Comparison of ENCODE assay signal across 8 cellular contexts in the genomic region with DNA sequence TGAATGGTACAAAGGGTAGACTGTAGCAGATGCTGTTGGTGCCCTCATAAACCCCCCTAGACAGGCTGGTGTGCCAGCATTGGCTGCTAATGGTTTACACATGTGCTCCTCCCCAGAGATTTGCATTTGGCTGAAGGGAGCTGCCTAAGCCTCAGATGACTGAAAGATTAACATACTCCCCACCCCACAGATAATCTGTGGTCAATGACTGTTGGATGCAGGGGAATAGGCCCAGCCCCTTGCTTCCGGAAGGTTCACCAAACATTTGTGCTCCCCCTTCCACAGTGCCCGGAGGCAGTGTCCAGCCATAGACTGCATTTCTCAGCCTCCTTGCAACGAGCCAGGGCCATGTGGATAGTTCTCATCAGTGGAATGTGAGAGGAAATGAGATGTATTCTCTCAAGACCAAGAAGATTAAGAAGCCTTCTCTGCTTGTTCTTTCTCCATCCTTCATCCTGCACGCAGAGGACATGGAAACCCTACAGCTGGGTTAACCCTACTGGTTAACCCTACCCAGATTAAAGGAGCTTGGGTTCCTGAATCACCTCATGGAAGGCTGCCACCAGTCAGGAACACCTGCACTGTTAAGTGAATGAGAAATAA.
DNase-seq lines count a peak whose midpoint lies in the region; ATAC-seq and TF ChIP-seq lines count a peak whose summit lies in the region.

No MANE protein-coding gene starts in this region.

- H3K27ac ChIP-seq in H9 (ENCODE audit: insufficient read length, low read depth, low read length) = no peak overlapping the region

- H3K4ac ChIP-seq in H9 (ENCODE audit: low read depth, low read length) = no peak overlapping the region

- H3K79me1 ChIP-seq in H9 (ENCODE audit: insufficient read depth, low read depth, low read length, poor library complexity, severe bottlenecking) = no peaks in the 10 kb centered on the region

- no peak overlapping the region for H3T11ph ChIP-seq in H9 (ENCODE audit: low read length)

- TF ChIP-seq CTCF in GM10248 (IDR thresholded peaks at IDR 0.05; ENCODE audit: control extremely low read depth, extremely low read depth, low read depth, missing control alignments) = no peak
- TF ChIP-seq CTCF in H9 (conservative IDR thresholded peaks at IDR 0.05) = no peak

- H3K27ac Mint-ChIP-seq in H9 = peak overlapping the region; percentile 15 to 85 (median 70); a peak in 5 of 7 replicates
- no peak overlapping the region for H3K27ac Mint-ChIP-seq in activated naive CD8-positive, alpha-beta T cell treated with anti-CD3 and anti-CD28 coated beads, Interleukin-2, amount 50 U/mL, for 24 hours

- no peak overlapping the region for H3K23ac ChIP-seq in H9 (ENCODE audit: insufficient read length, low read depth, low read length)

- no peaks in the 10 kb centered on the region for H3K36me3 Mint-ChIP-seq in H9 (ENCODE audit: insufficient read depth in 1 of 3, low read depth in 3 of 3)
- H3K36me3 Mint-ChIP-seq in activated naive CD8-positive, alpha-beta T cell treated with anti-CD3 and anti-CD28 coated beads, Interleukin-2, amount 50 U/mL, for 24 hours (ENCODE audit: low read depth) = no peaks in the 10 kb centered on the region

- no peaks in the 10 kb centered on the region for H3K79me2 ChIP-seq in H9 (ENCODE audit: insufficient read depth, low read length)

- no peaks in the 10 kb centered on the region; a peak in 1 of 5 replicates for H3K9me3 Mint-ChIP-seq in H9
- no peaks in the 10 kb centered on the region for H3K9me3 Mint-ChIP-seq in activated naive CD8-positive, alpha-beta T cell treated with anti-CD3 and anti-CD28 coated beads, Interleukin-2, amount 50 U/mL, for 24 hours

- CTCF ChIA-PET in GM10248 (lab: Yijun Ruan, JAX) = interaction anchor here (0.9 to 17.6 kb wide), 8 partner anchors 67 to 143 kb away, joined by 3 to 319 read pairs (median 4); a partner anchor contains a TSS

- H2AK5ac ChIP-seq in H9 (ENCODE audit: insufficient read length, low read length) = no peak overlapping the region

- DNase-seq in GM10248 (ENCODE audit: extremely low spot score) (peak; percentile 22), H9 (peak; percentile 77), NCI-H1694 (lab: John Stamatoyannopoulos, UW) (peak; percentile 96), epidermal melanocyte (ENCODE audit: insufficient read length, low spot score) (peak; percentile 59), NCI-H748 treated with DMSO at 0.1 percent for 48 hours (lab: John Stamatoyannopoulos, UW) (no peak), COLO668 (lab: John Stamatoyannopoulos, UW; ENCODE audit: unreplicated experiment) (no peak)
- no peak for DNase-seq in stimulated activated CD4-positive, alpha-beta T cell treated with anti-CD3 and anti-CD28 coated beads, Interleukin-12 subunit alpha, Interleukin-12 subunit beta, amount 100 ng/mL, for 4 hours
- DNase-seq in activated naive CD8-positive, alpha-beta T cell treated with anti-CD3 and anti-CD28 coated beads, Interleukin-2, amount 50 U/mL, for 24 hours = no peak

- H4K5ac ChIP-seq in H9 (ENCODE audit: insufficient read length, low read depth, low read length) = no peak overlapping the region

- H2BK5ac ChIP-seq in H9 (ENCODE audit: insufficient read length, low read length) = no peak overlapping the region

- H4K8ac ChIP-seq in H9 (replicated peaks; ENCODE audit: insufficient read length, low read depth, low read length) = no peak overlapping the region

- H3K4me2 ChIP-seq in H9 (ENCODE audit: insufficient read depth, insufficient read length, low read length) = no peak overlapping the region

- POLR2A ChIA-PET in GM10248 (lab: Yijun Ruan, JAX) = interaction anchor here (1.8 kb wide), 1 partner anchor 97 kb away, joined by 11 read pairs; a partner anchor contains a TSS

- no peak overlapping the region for H3K4me3 Mint-ChIP-seq in H9
- no peak overlapping the region for H3K4me3 Mint-ChIP-seq in activated naive CD8-positive, alpha-beta T cell treated with anti-CD3 and anti-CD28 coated beads, Interleukin-2, amount 50 U/mL, for 24 hours

- H3K4me1 Mint-ChIP-seq in H9 = peaks cover 25 to 32% of the 10 kb centered on the region in 2 experiments
- peaks cover 25% of the 10 kb centered on the region for H3K4me1 Mint-ChIP-seq in activated naive CD8-positive, alpha-beta T cell treated with anti-CD3 and anti-CD28 coated beads, Interleukin-2, amount 50 U/mL, for 24 hours

- no peak overlapping the region for H3K18ac ChIP-seq in H9 (ENCODE audit: insufficient read length, low read depth, low read length)

- H2BK120ac ChIP-seq in H9 (ENCODE audit: low read depth, low read length, poor library complexity, severe bottlenecking) = no peak overlapping the region

- H3K27me3 Mint-ChIP-seq in H9 (ENCODE audit: low read depth) = no peaks in the 10 kb centered on the region; the same call in 1 of the 2 replicates
- H3K27me3 Mint-ChIP-seq in activated naive CD8-positive, alpha-beta T cell treated with anti-CD3 and anti-CD28 coated beads, Interleukin-2, amount 50 U/mL, for 24 hours = no peaks in the 10 kb centered on the region

- H3K56ac ChIP-seq in H9 (ENCODE audit: insufficient read length, low read depth, low read length) = no peak overlapping the region

- H2AFZ ChIP-seq in H9 (ENCODE audit: low read length) = no peak overlapping the region

- H2BK12ac ChIP-seq in H9 (ENCODE audit: insufficient read length, low read depth, low read length) = no peak overlapping the region

- no peak overlapping the region for H3K9ac ChIP-seq in H9 (ENCODE audit: extremely low read depth, insufficient read length, low read length)

- H3K23me2 ChIP-seq in H9 (ENCODE audit: insufficient read length, low read depth, low read length, poor library complexity, severe bottlenecking) = no peaks in the 10 kb centered on the region

- no peak overlapping the region for H2BK20ac ChIP-seq in H9 (ENCODE audit: low read depth, low read length, poor library complexity, severe bottlenecking)

- H3K27me3 ChIP-seq in H9 (ENCODE audit: insufficient read depth, low read length) = no peaks in the 10 kb centered on the region

- no CpG with 5 or more reads among the region's 4 CpGs for WGBS in H9 (ENCODE audit: extremely low coverage, insufficient read length, low lambda C conversion rate)

- peaks cover 5% of the 10 kb centered on the region; the same call in 1 of the 2 replicates for H3K4me1 ChIP-seq in H9 (ENCODE audit: insufficient read depth, low read length)

- no peak overlapping the region for H4K91ac ChIP-seq in H9 (ENCODE audit: insufficient read length, low read depth, low read length)

- H2BK15ac ChIP-seq in H9 (ENCODE audit: low read depth, low read length) = no peak overlapping the region

- no peak for ATAC-seq in activated naive CD8-positive, alpha-beta T cell treated with anti-CD3 and anti-CD28 coated beads, Interleukin-2, amount 50 U/mL, for 24 hours

- no peak overlapping the region for H3K14ac ChIP-seq in H9 (ENCODE audit: insufficient read depth, low read length)

- no peaks in the 10 kb centered on the region for H3K9me3 ChIP-seq in H9 (ENCODE audit: control insufficient read depth, low read depth, low read length)

- H4K20me1 ChIP-seq in H9 (ENCODE audit: control insufficient read depth, insufficient read depth, insufficient read length) = no peaks in the 10 kb centered on the region

Comparison
In these comparisons a context has a peak if more than half of its experiments do, and no peak if none do; other contexts are left out.
1. DNase-seq: peak in GM10248 (single experiment), H9 (single experiment), NCI-H1694 (single experiment) and epidermal melanocyte (single experiment); none in NCI-H748 treated with DMSO at 0.1 percent for 48 hours (single experiment), COLO668 (single experiment), stimulated activated CD4-positive, alpha-beta T cell treated with anti-CD3 and anti-CD28 coated beads, Interleukin-12 subunit alpha, Interleukin-12 subunit beta, amount 100 ng/mL, for 4 hours (single experiment) and activated naive CD8-positive, alpha-beta T cell treated with anti-CD3 and anti-CD28 coated beads, Interleukin-2, amount 50 U/mL, for 24 hours (single experiment).